ENCODE assay signal across 15 cellular contexts in the genomic region with DNA sequence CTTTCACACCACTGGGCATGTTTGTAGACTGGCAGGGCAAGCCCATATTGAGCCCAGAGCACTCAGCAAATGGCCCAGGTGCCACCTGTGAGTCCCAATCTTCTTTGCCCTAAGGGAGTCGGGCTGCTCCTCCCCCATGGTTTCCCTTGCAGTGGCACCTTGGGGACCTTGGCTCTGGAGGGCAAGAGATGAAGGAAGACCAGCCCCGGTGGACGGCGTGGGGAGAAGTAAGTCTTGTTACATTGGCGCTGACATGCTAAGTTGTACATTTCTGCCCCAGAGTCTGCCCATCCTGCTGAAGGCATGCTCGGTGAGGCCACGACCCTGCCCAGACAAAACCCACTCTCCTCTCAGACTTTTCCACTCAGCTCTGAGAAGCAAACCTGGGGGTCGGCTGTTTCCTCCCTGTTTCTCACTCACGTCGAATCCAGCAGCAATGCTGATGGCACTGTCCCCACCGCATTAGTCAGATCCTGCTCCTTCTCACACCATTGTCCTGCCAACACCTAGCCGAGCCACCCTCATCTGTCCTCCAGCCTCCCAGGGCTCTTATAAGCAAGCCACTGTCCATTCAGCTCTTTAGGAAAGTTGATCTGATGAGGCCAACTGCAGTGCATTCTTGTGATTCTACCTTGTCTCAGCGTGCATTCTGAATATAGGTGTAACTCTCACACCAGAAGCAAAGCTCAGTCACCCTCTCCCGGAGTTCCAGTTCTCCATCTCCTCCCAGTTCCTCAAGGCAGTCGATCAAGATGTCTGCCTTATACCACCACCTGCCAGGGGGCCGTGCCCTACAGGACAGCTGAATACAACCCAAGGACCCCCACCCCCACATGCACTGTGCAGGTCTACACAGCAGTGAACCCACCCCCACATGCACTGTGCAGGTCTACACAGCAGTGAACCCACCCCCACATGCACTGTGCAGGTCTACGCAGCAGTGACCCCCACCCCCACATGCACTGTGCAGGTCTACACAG.
"Had no signal": no experiment of that assay in that cellular context is flagged by ENCODE, and none has a peak within 500 bp of the region (broad histone marks: within the 10 kb centered on the region; RNA-seq: fewer than 3 reads in every experiment).

No MANE protein-coding gene starts in this region.

- H3K27ac ChIP-seq: esophagus squamous epithelium, gastroesophageal sphincter, left ventricle myocardium inferior, lower lobe of right lung, testis, transverse colon, uterus had no signal

- H3K4me1 ChIP-seq: esophagus squamous epithelium, gastroesophageal sphincter, left ventricle myocardium inferior, lower lobe of right lung, testis, transverse colon, uterus had no signal

- H3K4me3 ChIP-seq: esophagus squamous epithelium, gastroesophageal sphincter, left ventricle myocardium inferior, lower lobe of right lung, testis, transverse colon, uterus had no signal

- DNase-seq: effector memory CD4-positive, alpha-beta T cell; esophagus squamous epithelium; foreskin fibroblast; glutamatergic neuron; islet precursor cell; left ventricle myocardium inferior; lower lobe of right lung; naive B cell; small intestine; stimulated activated CD4-positive, alpha-beta T cell treated with anti-CD3 and anti-CD28 coated beads, Interleukin-12 subunit alpha, Interleukin-12 subunit beta, amount 100 ng/mL, for 4 hours; stimulated activated naive CD4-positive, alpha-beta T cell; testis; transverse colon; uterus had no signal

- H3K27me3 ChIP-seq: testis, transverse colon, uterus had no signal

- H3K9me3 ChIP-seq: esophagus squamous epithelium, gastroesophageal sphincter, testis, transverse colon, uterus had no signal

- H3K36me3 ChIP-seq: esophagus squamous epithelium, gastroesophageal sphincter, left ventricle myocardium inferior, lower lobe of right lung, transverse colon, uterus had no signal
